18 cellular contexts compared by ENCODE assay signal in genomic region chr14:58444627-58445026, GRCh38. TPM values are rescaled to one million over a fixed set of nuclear protein-coding genes. Genes with fewer than 3 reads are reported as not detected.
DNase-seq lines count a peak whose midpoint lies in the region; ATAC-seq and TF ChIP-seq lines count a peak whose summit lies in the region.
"Had no signal": no experiment of that assay in that cellular context is flagged by ENCODE, and none has a peak within 500 bp of the region (broad histone marks: within the 10 kb centered on the region; RNA-seq: fewer than 3 reads in every experiment).

No MANE protein-coding gene starts in this region.

- no peak overlapping the region for H2AFZ ChIP-seq in trophoblast cell (ENCODE audit: insufficient read depth, low read length, poor library complexity)

- peak in 1 of 4 donors; percentile 26 for TF ChIP-seq EP300 in upper lobe of left lung (IDR thresholded peaks at IDR 0.05)

- 60 to 72% (median 67%) methylated on average over 5 of the region's 5 CpGs for WGBS in heart left ventricle, 4 donors
- WGBS in upper lobe of left lung, 2 donors, result 65 to 77% methylated on average over 5 of the region's 5 CpGs
- no CpG with 5 or more reads among the region's 5 CpGs for WGBS in trophoblast cell (ENCODE audit: extremely low coverage, insufficient coverage, insufficient read length)

- TF ChIP-seq POLR2A in heart left ventricle (IDR thresholded peaks at IDR 0.05) (no peak), upper lobe of left lung (IDR thresholded peaks at IDR 0.05) (no peak)

- no peak overlapping the region for H3K14ac ChIP-seq in trophoblast cell (ENCODE audit: low read length)

- intact Hi-C loops in heart left ventricle (cut with DNase I), result no loop called here
- intact Hi-C loops in Right ventricle myocardium inferior (cut with DNase I), result no loop called here
- intact Hi-C loops in left lung (cut with DNase I), result no loop called here

- H2AK5ac ChIP-seq in trophoblast cell (ENCODE audit: low read length), result no peak overlapping the region

- H4K12ac ChIP-seq in trophoblast cell (ENCODE audit: low read depth, low read length), result no peak overlapping the region

- no peak overlapping the region for H3K23ac ChIP-seq in trophoblast cell (ENCODE audit: low read length)

- no peak overlapping the region for H3K4ac ChIP-seq in trophoblast cell (ENCODE audit: low read depth, low read length)

- H3K27me3 ChIP-seq in heart left ventricle (no peaks in the 10 kb centered on the region), left lung (no peaks in the 10 kb centered on the region), upper lobe of left lung (no peaks in the 10 kb centered on the region), trophoblast cell (ENCODE audit: insufficient read depth, low read length) (no peaks in the 10 kb centered on the region)
- H3K27me3 ChIP-seq: BLaER1 had no signal

- no peak overlapping the region for H3K18ac ChIP-seq in trophoblast cell (ENCODE audit: low read length)

- H2BK5ac ChIP-seq in trophoblast cell (ENCODE audit: low read depth, low read length, poor library complexity), result no peak overlapping the region

- no peaks in the 10 kb centered on the region for H3K4me1 ChIP-seq in heart left ventricle
- peaks cover 0 to 3% of the 10 kb centered on the region in 2 donors for H3K4me1 ChIP-seq in left lung
- H3K4me1 ChIP-seq in upper lobe of left lung, result no peaks in the 10 kb centered on the region
- no peaks in the 10 kb centered on the region for H3K4me1 ChIP-seq in trophoblast cell (ENCODE audit: control insufficient read depth in 1 of 2, insufficient read depth in 2 of 2, low read length in 2 of 2)
- H3K4me1 ChIP-seq: BLaER1 had no signal

- DNase-seq in heart left ventricle, result no peak
- no peak for DNase-seq in Right ventricle myocardium inferior (ENCODE audit: missing footprints)
- DNase-seq in amniotic epithelial cell (ENCODE audit: low read depth), result peak; percentile 86
- DNase-seq in left lung, result no peak
- peak in 1 of 2 donors; percentile 20 for DNase-seq in upper lobe of left lung
- no peak for DNase-seq in activated T-cell treated with anti-CD3 and anti-CD28 coated beads for 4 hours
- DNase-seq in trophoblast cell, result no peak
- DNase-seq: CD4-positive, alpha-beta memory T cell; DMS79 treated with DMSO at 0.1 percent for 48 hours; H9 had no signal

- no peak overlapping the region for H2BK12ac ChIP-seq in trophoblast cell (ENCODE audit: low read length)

- no peaks in the 10 kb centered on the region for H3K79me2 ChIP-seq in trophoblast cell (ENCODE audit: control insufficient read depth, insufficient read depth, low read length, poor library complexity)

- no peak overlapping the region for H4K8ac ChIP-seq in trophoblast cell (ENCODE audit: low read depth, low read length)

- H3K79me1 ChIP-seq in trophoblast cell (ENCODE audit: low read length), result no peaks in the 10 kb centered on the region

- H3K27ac ChIP-seq in heart left ventricle (no peak overlapping the region), left lung (peak overlapping the region in 1 of 2 donors; percentile 26), upper lobe of left lung (no peak overlapping the region), trophoblast cell (ENCODE audit: low read depth, low read length) (no peak overlapping the region)
- H3K27ac ChIP-seq: 22Rv1, BLaER1 had no signal

- H4K91ac ChIP-seq in trophoblast cell (ENCODE audit: low read depth, low read length), result no peak overlapping the region

- TF ChIP-seq CTCF in heart left ventricle (IDR thresholded peaks at IDR 0.05) (no peak), left lung (IDR thresholded peaks at IDR 0.05) (no peak), upper lobe of left lung (IDR thresholded peaks at IDR 0.05) (no peak)

- H3K9ac ChIP-seq in trophoblast cell (ENCODE audit: low read length), result no peak overlapping the region
- H3K9ac ChIP-seq: BLaER1 had no signal

- no peak overlapping the region for H3K4me2 ChIP-seq in trophoblast cell (ENCODE audit: low read length)
- H3K4me2 ChIP-seq: BLaER1 had no signal

- ATAC-seq in heart left ventricle (peak in 3 of 4 donors; percentile 22 to 70 (median 60)), Right ventricle myocardium inferior (no peak), left lung (peak; percentile 89), upper lobe of left lung (ENCODE audit: low FRiP score in 2 of 2) (peak; percentile 6 to 81), HG03039 (IDR thresholded peaks at IDR 0.05; ENCODE audit: unreplicated experiment) (no peak)
- ATAC-seq: GM12878 had no signal

- H3K9me3 ChIP-seq in heart left ventricle (no peaks in the 10 kb centered on the region), left lung (no peaks in the 10 kb centered on the region), upper lobe of left lung (no peaks in the 10 kb centered on the region), trophoblast cell (ENCODE audit: insufficient read depth, low read depth, low read length) (no peaks in the 10 kb centered on the region)
- H3K9me3 ChIP-seq: BLaER1 had no signal

- H3K36me3 ChIP-seq in heart left ventricle (peaks cover 0 to 100% (median 83%) of the 10 kb centered on the region in 9 donors), left lung (peaks cover 0 to 81% of the 10 kb centered on the region in 2 donors), upper lobe of left lung (peaks cover 5 to 57% (median 28%) of the 10 kb centered on the region in 4 donors), trophoblast cell (ENCODE audit: control insufficient read depth in 1 of 2, insufficient read depth in 2 of 2, low read length in 2 of 2) (peaks cover 7 to 13% of the 10 kb centered on the region in 2 experiments)

- H2BK120ac ChIP-seq in trophoblast cell (ENCODE audit: insufficient read depth, low read length, poor library complexity), result no peak overlapping the region

- H3K4me3 ChIP-seq in heart left ventricle (no peak overlapping the region), left lung (no peak overlapping the region), upper lobe of left lung (no peak overlapping the region), trophoblast cell (ENCODE audit: low read depth, low read length) (no peak overlapping the region)
- H3K4me3 ChIP-seq: BLaER1, GM12878 had no signal

RNA-seq across cellular contexts. Expression of gene KIAA0586, which starts 17.1 kb away (rescaled TPM):
- total RNA-seq in heart left ventricle (10 to 100 TPM in 8 of 9 donors, 1 to 10 TPM in 1; 9.8 to 19.7 (median 14.3) TPM), Right ventricle myocardium inferior (11.3 TPM), left lung (10 to 100 TPM; 14.2 to 19.4 TPM), upper lobe of left lung (10 to 100 TPM in 5 of 6 donors, 1 to 10 TPM in 1; 9.2 to 29.3 (median 12.2) TPM)
- 1 to 10 TPM; 5.9 to 6.0 TPM for polyA plus RNA-seq in heart left ventricle
- 10.7 and 11.0 TPM in 2 replicates for polyA plus RNA-seq in trophoblast cell (2013)

RNA-seq across cellular contexts. Expression of gene TIMM9, which starts 17.3 kb away (rescaled TPM):
- 10 to 100 TPM; 24.7 to 66.9 (median 30.3) TPM for total RNA-seq in heart left ventricle
- 10 to 100 TPM; 29.7 to 75.5 TPM for polyA plus RNA-seq in heart left ventricle
- total RNA-seq in Right ventricle myocardium inferior, result 24.1 TPM
- 10 to 100 TPM; 22.5 to 29.8 TPM for total RNA-seq in left lung
- 10 to 100 TPM in 5 of 6 donors, 1 to 10 TPM in 1; 8.7 to 24.3 (median 20.5) TPM for total RNA-seq in upper lobe of left lung
- 43.1 and 43.4 TPM in 2 replicates for polyA plus RNA-seq in trophoblast cell (2013)

RNA-seq across cellular contexts. Expression of gene TOMM20L, which starts 48.9 kb away (rescaled TPM):
- total RNA-seq in heart left ventricle (not detected), Right ventricle myocardium inferior (not detected), left lung (not detected), upper lobe of left lung (1 to 10 TPM in 1 of 6 donors, not detected in 5; 1.3 TPM)
- not detected for polyA plus RNA-seq in heart left ventricle
- not detected in 2 replicates for polyA plus RNA-seq in trophoblast cell (2013)
- total RNA-seq: A673; CD4-positive, alpha-beta memory T cell; H1; H9; HT-29 had no signal
- polyA plus RNA-seq: AG04450; CD4-positive, alpha-beta memory T cell; GM12878; H1 had no signal

Comparison
In these comparisons a context has a peak if more than half of its experiments do, and no peak if none do; other contexts are left out.
1. ATAC-seq: peak in heart left ventricle (3 of 4), left lung (single experiment) and upper lobe of left lung (2 of 2); none in Right ventricle myocardium inferior (single experiment) and HG03039 (single experiment).